ENCODE assay signal across 8 cellular contexts in genomic region chr1:37323486-37324377, GRCh38.
DNase-seq lines count a peak whose midpoint lies in the region; ATAC-seq, FAIRE-seq and TF ChIP-seq lines count a peak whose summit lies in the region.

No MANE protein-coding gene starts in this region.

- no peak for ATAC-seq in GM18858 (IDR thresholded peaks at IDR 0.05; ENCODE audit: unreplicated experiment)

- H3K4me1 ChIP-seq in kidney (ENCODE audit: control insufficient read depth in 1 of 2, insufficient read depth in 1 of 2, low read depth in 1 of 2, low read length in 2 of 2) (no peaks in the 10 kb centered on the region), GM23248 (ENCODE audit: insufficient read depth) (no peaks in the 10 kb centered on the region)

- H3K27ac ChIP-seq in kidney (ENCODE audit: low read depth in 2 of 2, low read length in 2 of 2) (no peak overlapping the region), GM23248 (no peak overlapping the region)

- H3F3A ChIP-seq in GM23248 (ENCODE audit: insufficient read depth): no peaks in the 10 kb centered on the region

- H3K9me2 ChIP-seq in GM23248 (ENCODE audit: insufficient read depth): no peaks in the 10 kb centered on the region

- no peak overlapping the region for H3K4me2 ChIP-seq in GM23248 (ENCODE audit: unreplicated experiment)

- intact Hi-C loops in kidney (cut with DNase I): no loop called here

- DNase-seq in NCI-H345 (lab: John Stamatoyannopoulos, UW) (peak; percentile 8), NCI-H345 treated with DMSO at 0.1 percent for 48 hours (lab: John Stamatoyannopoulos, UW; ENCODE audit: unreplicated experiment) (no peak), HuH-7 (ENCODE audit: low spot score) (peak; percentile 56), kidney (peak; percentile 22), cerebellum (ENCODE audit: low spot score) (no peak), GM23248 (no peak)
- peak; percentile 54 for DNase-seq in activated CD4-positive, alpha-beta T cell treated with anti-CD3 and anti-CD28 coated beads for 48 hours

- H3K9me3 ChIP-seq in kidney (ENCODE audit: control insufficient read depth in 1 of 2, low read length in 2 of 2) (peaks cover 0 to 3% of the 10 kb centered on the region in 2 donors), GM23248 (ENCODE audit: low read depth) (no peaks in the 10 kb centered on the region)

- H4K20me1 ChIP-seq in GM23248 (ENCODE audit: insufficient read depth): no peaks in the 10 kb centered on the region

- H3K36me3 ChIP-seq in kidney (ENCODE audit: control insufficient read depth in 1 of 2, insufficient read depth in 2 of 2, low read length in 2 of 2) (no peaks in the 10 kb centered on the region), GM23248 (ENCODE audit: low read depth) (no peaks in the 10 kb centered on the region)

- H3K4me3 ChIP-seq in kidney (ENCODE audit: low read length in 2 of 2) (no peak overlapping the region), GM23248 (no peak overlapping the region)

- no peak overlapping the region for H3K9ac ChIP-seq in kidney (ENCODE audit: low read length in 2 of 2)
- no peak overlapping the region for H3K9ac ChIP-seq in GM23248

- no peak for FAIRE-seq in kidney (lab: Jason Lieb, UNC)

- no peaks in the 10 kb centered on the region; the same call in 1 of the 2 replicates for H3K27me3 ChIP-seq in GM23248 (replicated peaks; ENCODE audit: insufficient read depth)

- in situ Hi-C loops in GM23248 (cut with MboI): no loop called here

- no peaks in the 10 kb centered on the region for H3K79me2 ChIP-seq in GM23248 (ENCODE audit: insufficient read depth)

- WGBS in GM23248 (ENCODE audit: low coverage in 1 of 2, low lambda C conversion rate in 2 of 2, missing lambda C conversion rate in 2 of 2), 2 experiments: 26 to 29% methylated on average over 18 to 19 of the region's 19 CpGs

- no peak overlapping the region for H2AFZ ChIP-seq in GM23248

- peak; percentile 42 for TF ChIP-seq CTCF in kidney (IDR thresholded peaks at IDR 0.05; ENCODE audit: borderline replicate concordance, extremely low read depth, insufficient read depth)

Comparison
In these comparisons a context has a peak if more than half of its experiments do, and no peak if none do; other contexts are left out.
1. DNase-seq: peak in NCI-H345 (single experiment), HuH-7 (single experiment), activated CD4-positive, alpha-beta T cell treated with anti-CD3 and anti-CD28 coated beads for 48 hours (single experiment) and kidney (single experiment); none in NCI-H345 treated with DMSO at 0.1 percent for 48 hours (single experiment), cerebellum (single experiment) and GM23248 (single experiment).